In genomic region chr7:137591444-137591843, GRCh38 we compare ENCODE assay signal across 10 cellular contexts.
DNase-seq lines count a peak whose midpoint lies in the region; ATAC-seq and TF ChIP-seq lines count a peak whose summit lies in the region.
"Had no signal": no experiment of that assay in that cellular context is flagged by ENCODE, and none has a peak within 500 bp of the region (broad histone marks: within the 10 kb centered on the region; RNA-seq: fewer than 3 reads in every experiment).

No MANE protein-coding gene starts in this region.

- no peaks in the 10 kb centered on the region for H3K4me1 Mint-ChIP-seq in natural killer cell treated with Interleukin-12 subunit alpha and Interleukin-12 subunit beta and Interleukin-15 and Interleukin-18, amount 100 ng/mL, for 72 hours (ENCODE audit: low read depth in 2 of 2)
- no peaks in the 10 kb centered on the region for H3K4me1 Mint-ChIP-seq in natural killer cell
- H3K4me1 Mint-ChIP-seq: activated CD8-positive, alpha-beta memory T cell treated with anti-CD3 and anti-CD28 coated beads, Interleukin-2, amount 10 ng/mL, durations not matched to agents 7 days and 5 days had no signal

- 0 out of 2 replicates have a peak overlapping the region, but pooled peaks have one; percentile 8 for H3K27ac ChIP-seq in WERI-Rb-1
- peak overlapping the region in 3 of 5 donors; percentile 0 to 44 (median 33) for H3K27ac ChIP-seq in stomach
- H3K27ac ChIP-seq in prostate gland, result peak overlapping the region in 1 of 2 donors; percentile 30

- no peak for TF ChIP-seq EP300 in stomach (IDR thresholded peaks at IDR 0.05)

- TF ChIP-seq POLR2A in stomach (IDR thresholded peaks at IDR 0.05) (no peak), prostate gland (IDR thresholded peaks at IDR 0.05) (no peak)

- ATAC-seq in Right ventricle myocardium superior (ENCODE audit: poor library complexity), result peak; percentile 65
- ATAC-seq in GM18909 (IDR thresholded peaks at IDR 0.05; ENCODE audit: poor library complexity, unreplicated experiment), result no peak
- ATAC-seq in natural killer cell treated with Interleukin-12 subunit alpha and Interleukin-12 subunit beta and Interleukin-15 and Interleukin-18, amount 100 ng/mL, for 72 hours, result no peak
- ATAC-seq in natural killer cell, result no peak
- ATAC-seq: activated CD8-positive, alpha-beta memory T cell treated with anti-CD3 and anti-CD28 coated beads, Interleukin-2, amount 10 ng/mL, durations not matched to agents 7 days and 5 days had no signal

- H3K4me3 ChIP-seq in WERI-Rb-1 (ENCODE audit: low read depth, low read length), result no peak overlapping the region
- no peak overlapping the region for H3K4me3 ChIP-seq in stomach
- no peak overlapping the region for H3K4me3 ChIP-seq in prostate gland

- H3K4me3 Mint-ChIP-seq in natural killer cell treated with Interleukin-12 subunit alpha and Interleukin-12 subunit beta and Interleukin-15 and Interleukin-18, amount 100 ng/mL, for 72 hours, result no peak overlapping the region
- no peak overlapping the region for H3K4me3 Mint-ChIP-seq in natural killer cell
- H3K4me3 Mint-ChIP-seq: activated CD8-positive, alpha-beta memory T cell treated with anti-CD3 and anti-CD28 coated beads, Interleukin-2, amount 10 ng/mL, durations not matched to agents 7 days and 5 days; mesothelial cell of epicardium had no signal

- no peaks in the 10 kb centered on the region for H3K36me3 ChIP-seq in WERI-Rb-1
- no peaks in the 10 kb centered on the region for H3K36me3 ChIP-seq in stomach
- H3K36me3 ChIP-seq in prostate gland, result no peaks in the 10 kb centered on the region

- DNase-seq in HPDE6-E6E7 (ENCODE audit: extremely low spot score) (peak; percentile 15), WERI-Rb-1 (no peak), Right ventricle myocardium superior (no peak), stomach (no peak), prostate gland (ENCODE audit: low spot score) (no peak), natural killer cell (no peak)
- DNase-seq in natural killer cell treated with Interleukin-12 subunit alpha and Interleukin-12 subunit beta and Interleukin-15 and Interleukin-18, amount 100 ng/mL, for 72 hours (ENCODE audit: low spot score), result no peak
- DNase-seq: activated CD8-positive, alpha-beta memory T cell treated with anti-CD3 and anti-CD28 coated beads, Interleukin-2, amount 10 ng/mL, durations not matched to agents 7 days and 5 days had no signal

- H3K27me3 ChIP-seq in WERI-Rb-1 (ENCODE audit: insufficient read depth, low read depth, severe bottlenecking) (no peaks in the 10 kb centered on the region), stomach (no peaks in the 10 kb centered on the region), prostate gland (replicated peaks; ENCODE audit: insufficient read depth) (no peaks in the 10 kb centered on the region)

- H3K9me3 Mint-ChIP-seq in natural killer cell treated with Interleukin-12 subunit alpha and Interleukin-12 subunit beta and Interleukin-15 and Interleukin-18, amount 100 ng/mL, for 72 hours, result no peaks in the 10 kb centered on the region
- H3K9me3 Mint-ChIP-seq in natural killer cell, result no peaks in the 10 kb centered on the region
- H3K9me3 Mint-ChIP-seq: mesothelial cell of epicardium had no signal

- H3K4me1 ChIP-seq in stomach (peaks cover 0 to 18% (median 4%) of the 10 kb centered on the region in 4 donors), prostate gland (replicated peaks) (no peaks in the 10 kb centered on the region)

- intact Hi-C loops in Right ventricle myocardium superior (cut with DNase I) (no loop called here), stomach (cut with DNase I; ENCODE audit: low total_unique reads) (no loop called here), prostate gland (cut with DNase I) (no loop called here), natural killer cell (cut with micrococcal nuclease) (no loop called here)

- H3K36me3 Mint-ChIP-seq in natural killer cell treated with Interleukin-12 subunit alpha and Interleukin-12 subunit beta and Interleukin-15 and Interleukin-18, amount 100 ng/mL, for 72 hours, result no peaks in the 10 kb centered on the region
- H3K36me3 Mint-ChIP-seq in natural killer cell, result no peaks in the 10 kb centered on the region
- H3K36me3 Mint-ChIP-seq: activated CD8-positive, alpha-beta memory T cell treated with anti-CD3 and anti-CD28 coated beads, Interleukin-2, amount 10 ng/mL, durations not matched to agents 7 days and 5 days; mesothelial cell of epicardium had no signal

- H3K27me3 Mint-ChIP-seq in natural killer cell treated with Interleukin-12 subunit alpha and Interleukin-12 subunit beta and Interleukin-15 and Interleukin-18, amount 100 ng/mL, for 72 hours, result peaks cover 0 to 3% of the 10 kb centered on the region in 2 donors
- H3K27me3 Mint-ChIP-seq in natural killer cell (ENCODE audit: low read depth in 2 of 2), result no peaks in the 10 kb centered on the region

- no peak for TF ChIP-seq CTCF in WERI-Rb-1 (IDR thresholded peaks at IDR 0.05; ENCODE audit: low read depth, low read length)
- TF ChIP-seq CTCF in stomach (IDR thresholded peaks at IDR 0.05), result no peak
- TF ChIP-seq CTCF in prostate gland (IDR thresholded peaks at IDR 0.05), result no peak
- TF ChIP-seq CTCF in natural killer cell (IDR thresholded peaks at IDR 0.05), result no peak

- H3K27ac Mint-ChIP-seq in natural killer cell treated with Interleukin-12 subunit alpha and Interleukin-12 subunit beta and Interleukin-15 and Interleukin-18, amount 100 ng/mL, for 72 hours, result no peak overlapping the region
- H3K27ac Mint-ChIP-seq in natural killer cell, result no peak overlapping the region
- H3K27ac Mint-ChIP-seq: activated CD8-positive, alpha-beta memory T cell treated with anti-CD3 and anti-CD28 coated beads, Interleukin-2, amount 10 ng/mL, durations not matched to agents 7 days and 5 days; mesothelial cell of epicardium had no signal

- H3K9me3 ChIP-seq in WERI-Rb-1 (ENCODE audit: severe bottlenecking) (no peaks in the 10 kb centered on the region), stomach (no peaks in the 10 kb centered on the region), prostate gland (no peaks in the 10 kb centered on the region)

- WGBS in stomach, 5 donors, result 53 to 73% (median 70%) methylated on average over 5 of the region's 5 CpGs
- WGBS in prostate gland, result 85% methylated on average over 5 of the region's 5 CpGs
